Comparison of ENCODE assay signal across 8 cellular contexts in the genomic region with DNA sequence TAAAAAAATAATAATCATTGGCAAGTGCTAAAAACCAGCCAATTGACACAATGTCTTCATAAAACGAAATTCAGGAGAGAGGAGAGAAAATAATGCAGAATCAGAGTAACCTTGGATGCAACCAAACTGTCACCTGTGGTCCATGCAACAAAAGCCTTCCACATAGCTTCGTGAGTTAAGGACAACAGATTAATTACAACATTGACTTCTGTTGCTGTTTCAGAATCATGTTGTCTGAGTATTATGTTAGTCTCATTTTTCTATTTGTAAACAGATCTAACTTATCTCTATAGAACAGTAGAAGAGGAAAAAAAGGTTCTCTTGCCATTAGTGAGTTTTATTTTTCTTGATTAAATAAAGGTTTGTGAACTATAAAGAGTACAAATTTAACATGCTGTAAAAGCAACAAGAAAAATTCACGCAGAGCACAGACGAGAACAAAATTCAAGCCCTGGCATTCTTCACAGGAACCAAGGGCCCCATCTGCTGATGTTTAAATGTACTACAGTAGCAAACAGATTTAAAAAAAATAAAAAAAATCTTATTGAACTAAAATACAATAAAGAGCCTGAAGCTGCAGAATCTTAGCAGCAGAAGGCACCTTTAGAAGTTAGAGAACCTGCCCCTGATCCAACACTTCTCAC.
DNase-seq lines count a peak whose midpoint lies in the region; ATAC-seq and TF ChIP-seq lines count a peak whose summit lies in the region.

No MANE protein-coding gene starts in this region.

- DNase-seq in AG08396 (ENCODE audit: low spot score) (peak; percentile 7), HEK293T (ENCODE audit: extremely low spot score) (peak; percentile 38), amniotic epithelial cell (ENCODE audit: low read depth) (peak; percentile 12), left lobe of liver (ENCODE audit: low spot score) (no peak), ecto neural progenitor cell (ENCODE audit: low spot score) (no peak), NCI-H128 (lab: John Stamatoyannopoulos, UW; ENCODE audit: unreplicated experiment) (no peak)

- POLR2A ChIA-PET in HEK293T (lab: Yijun Ruan, JAX): no interaction called here

- CTCF ChIA-PET in HEK293T (lab: Yijun Ruan, JAX): interaction anchor here (0.6 to 1.1 kb wide), 2 partner anchors 22 to 995 kb away, joined by 3 to 7 read pairs; no protein-coding TSS in a partner anchor

- ATAC-seq in left lobe of liver (peak; percentile 95), HG03520 (IDR thresholded peaks at IDR 0.05; ENCODE audit: unreplicated experiment) (no peak), HG03521 (IDR thresholded peaks at IDR 0.05; ENCODE audit: unreplicated experiment) (no peak)

TF ChIP-seq in HEK293T, 16 proteins besides CTCF, POLR2A, EP300 and RAD21:
- TF ChIP-seq ELF4 (IDR thresholded peaks at IDR 0.05) (no peak), FOXA1 (IDR thresholded peaks at IDR 0.05) (no peak), ZNF384 (IDR thresholded peaks at IDR 0.05) (peak; percentile 93)

Comparison
In these comparisons a context has a peak if more than half of its experiments do, and no peak if none do; other contexts are left out.
1. DNase-seq: peak in AG08396 (single experiment), HEK293T (single experiment) and amniotic epithelial cell (single experiment); none in left lobe of liver (single experiment), ecto neural progenitor cell (single experiment) and NCI-H128 (single experiment).